ENCODE assay signal across 27 cellular contexts in the genomic region with DNA sequence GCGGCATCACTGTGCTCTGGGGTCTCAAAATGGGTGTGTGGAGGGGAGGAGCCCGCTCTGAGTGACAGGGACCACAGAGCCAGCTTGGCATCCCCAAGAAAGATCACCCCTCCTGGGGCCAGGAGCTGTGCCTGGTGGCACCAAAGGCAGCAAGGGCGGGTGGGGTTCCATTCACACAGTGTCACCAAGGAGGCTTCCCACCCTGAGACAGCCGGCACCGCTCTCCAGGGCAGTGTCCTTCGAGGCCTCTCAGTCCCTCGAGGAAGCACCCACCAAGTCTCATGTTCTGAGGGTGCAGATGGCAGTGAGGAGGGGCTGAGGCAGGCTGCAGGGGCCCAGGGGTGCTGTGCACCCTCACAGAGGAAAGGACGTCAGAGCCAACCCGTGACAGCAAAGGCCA. TPM values are rescaled to one million over a fixed set of nuclear protein-coding genes. Genes with fewer than 3 reads are reported as not detected.
"Had no signal": no experiment of that assay in that cellular context is flagged by ENCODE, and none has a peak within 500 bp of the region (broad histone marks: within the 10 kb centered on the region; RNA-seq: fewer than 3 reads in every experiment).

No MANE protein-coding gene starts in this region.

- H3K4me1 ChIP-seq: parathyroid adenoma, psoas muscle, right lobe of liver, sigmoid colon, stomach, thyroid gland, tibial nerve, upper lobe of left lung, vagina had no signal

- H3K4me3 ChIP-seq: neural progenitor cell, ovary, psoas muscle, right lobe of liver, sigmoid colon, stomach, thoracic aorta, thyroid gland, tibial nerve, upper lobe of left lung, vagina had no signal

- H3K27me3 ChIP-seq: neural progenitor cell, ovary, right lobe of liver, thyroid gland, tibial nerve, upper lobe of left lung, vagina had no signal

- H3K9ac ChIP-seq: neural progenitor cell, parathyroid adenoma had no signal

- FAIRE-seq: small intestine, urothelium cell line had no signal

- H3K79me2 ChIP-seq: parathyroid adenoma had no signal

- H3K27ac ChIP-seq: neural progenitor cell, neutrophil, ovary, parathyroid adenoma, psoas muscle, right lobe of liver, sigmoid colon, stomach, thoracic aorta, thyroid gland, tibial nerve, upper lobe of left lung, vagina had no signal

- H3K4me2 ChIP-seq: neural progenitor cell had no signal

- H3K9me3 ChIP-seq: neutrophil, ovary, psoas muscle, right lobe of liver, sigmoid colon, thoracic aorta, thyroid gland, upper lobe of left lung, vagina had no signal

- H2AFZ ChIP-seq: neural progenitor cell, parathyroid adenoma had no signal

- ATAC-seq: natural killer cell; psoas muscle; right cardiac atrium; right lobe of liver; stimulated activated effector memory CD8-positive, alpha-beta T cell treated with anti-CD3 and anti-CD28 coated beads, Interleukin-12 subunit alpha, Interleukin-12 subunit beta, amount 100 ng/mL, for 72 hours; stimulated activated naive B cell treated with anti-CD40 and anti-IgM and Interleukin-4, amounts not matched to agents 10 μg/mL and 1 μg/mL and 100 μg/mL, for 72 hours had no signal

- DNase-seq: natural killer cell; nucleus accumbens; ovary; psoas muscle; right cardiac atrium; right lobe of liver; sigmoid colon; small intestine; stimulated activated CD4-positive, alpha-beta T cell treated with anti-CD3 and anti-CD28 coated beads, Interleukin-15, amount 100 ng/mL, for 24 hours; stimulated activated CD4-positive, alpha-beta T cell treated with anti-CD3 and anti-CD28 coated beads, Interleukin-2, amount 100 ng/mL, for 24 hours; stimulated activated CD4-positive, alpha-beta T cell treated with anti-CD3 and anti-CD28 coated beads, Interleukin-2, amount 100 ng/mL, for 48 hours; stimulated activated CD4-positive, alpha-beta T cell treated with anti-CD3 and anti-CD28 coated beads, Interleukin-4, amount 100 ng/mL, for 24 hours; stimulated activated naive B cell treated with anti-CD40 and anti-IgM and Interleukin-4, amounts not matched to agents 10 μg/mL and 1 μg/mL and 100 μg/mL, for 72 hours; stimulated activated naive CD4-positive, alpha-beta T cell treated with Interleukin-2 at 50 U/mL for 16 hours; stomach; thyroid gland; trophoblast cell; upper lobe of left lung had no signal

- H3K36me3 ChIP-seq: neural progenitor cell, neutrophil, ovary, right lobe of liver, sigmoid colon, stomach, thoracic aorta, thyroid gland, tibial nerve, upper lobe of left lung, vagina had no signal

RNA-seq across cellular contexts. Expression of a gene that starts 58.5 kb away (rescaled TPM):
- total RNA-seq: natural killer cell, skeletal muscle tissue had no signal
